Comparison of ENCODE assay signal across 8 cellular contexts in genomic region chr3:101466465-101467309, GRCh38. TPM values are rescaled to one million over a fixed set of nuclear protein-coding genes. Genes with fewer than 3 reads are reported as not detected.
DNase-seq lines count a peak whose midpoint lies in the region; ATAC-seq, FAIRE-seq and TF ChIP-seq lines count a peak whose summit lies in the region.

No MANE protein-coding gene starts in this region.

- peak overlapping the region; percentile 58 for H2BK120ac ChIP-seq in mesenchymal stem cell (ENCODE audit: low read depth, low read length)

- TF ChIP-seq POLR2A in body of pancreas (IDR thresholded peaks at IDR 0.05) (no peak), GM12891 (IDR thresholded peaks at IDR 0.05; ENCODE audit: low read depth, low read length) (no peak)

- H3K9me3 ChIP-seq in body of pancreas (no peaks in the 10 kb centered on the region), mesenchymal stem cell (ENCODE audit: control insufficient read depth, low read length) (peaks cover under 1% of the 10 kb centered on the region)

- H2BK12ac ChIP-seq in mesenchymal stem cell (ENCODE audit: low read length in 2 of 2): peak overlapping the region; percentile 38 to 45

- H3K14ac ChIP-seq in mesenchymal stem cell (ENCODE audit: low read length in 2 of 2): peak overlapping the region in 1 of 2 experiments; percentile 91

- DNase-seq in CMK (ENCODE audit: low read depth) (peak; percentile 5), NCI-H2227 treated with DMSO at 0.1 percent for 48 hours (lab: John Stamatoyannopoulos, UW) (peak; percentile 17), body of pancreas (peak in 3 of 4 donors; percentile 15 to 76 (median 23)), mesenchymal stem cell (peak; percentile 53), GDM1 (lab: John Stamatoyannopoulos, UW) (no peak), NCI-H345 treated with DMSO at 0.1 percent for 48 hours (lab: John Stamatoyannopoulos, UW; ENCODE audit: unreplicated experiment) (no peak), GM12891 (ENCODE audit: insufficient read length, low spot score) (no peak)

- no peak overlapping the region for H3K4me2 ChIP-seq in mesenchymal stem cell (ENCODE audit: low read length, poor library complexity, severe bottlenecking)

- no peak overlapping the region for H2BK15ac ChIP-seq in mesenchymal stem cell (ENCODE audit: low read depth, poor library complexity, severe bottlenecking)

- no peak for FAIRE-seq in GM12891 (lab: Jason Lieb, UNC)

- H4K8ac ChIP-seq in mesenchymal stem cell (ENCODE audit: low read length): peak overlapping the region; percentile 92

- H2AK5ac ChIP-seq in mesenchymal stem cell (ENCODE audit: low read length, severe bottlenecking): no peak overlapping the region

- H3K79me1 ChIP-seq in mesenchymal stem cell (replicated peaks; ENCODE audit: low read length, poor library complexity, severe bottlenecking): peaks cover 16% of the 10 kb centered on the region

- ATAC-seq in body of pancreas (no peak), GM21717 (IDR thresholded peaks at IDR 0.05; ENCODE audit: unreplicated experiment) (no peak)

- no peaks in the 10 kb centered on the region for H3K36me3 ChIP-seq in body of pancreas (replicated peaks in 1 of 2; ENCODE audit: insufficient read depth in 1 of 2, low read depth in 2 of 2)
- no peaks in the 10 kb centered on the region for H3K36me3 ChIP-seq in mesenchymal stem cell (ENCODE audit: control insufficient read depth in 1 of 2, insufficient read depth in 2 of 2, low read depth in 1 of 2, low read length in 2 of 2)

- peak overlapping the region; percentile 69 to 88 for H3K18ac ChIP-seq in mesenchymal stem cell (ENCODE audit: low read depth in 1 of 2, low read length in 2 of 2)

- H4K91ac ChIP-seq in mesenchymal stem cell (ENCODE audit: low read length): peak overlapping the region; percentile 85

- no peak overlapping the region for H2BK5ac ChIP-seq in mesenchymal stem cell (ENCODE audit: low read depth, low read length, poor library complexity, severe bottlenecking)

- intact Hi-C loops in body of pancreas (cut with DNase I): no loop called here

- TF ChIP-seq CTCF in body of pancreas (IDR thresholded peaks at IDR 0.05): no peak

- H3K23ac ChIP-seq in mesenchymal stem cell (ENCODE audit: low read length in 2 of 2): peak overlapping the region in 1 of 2 experiments; percentile 46

- no peak overlapping the region for H3K9ac ChIP-seq in mesenchymal stem cell (ENCODE audit: low read length)

- H3K27me3 ChIP-seq in body of pancreas: no peaks in the 10 kb centered on the region
- H3K27me3 ChIP-seq in mesenchymal stem cell (ENCODE audit: control insufficient read depth in 1 of 2, insufficient read depth in 1 of 2, low read length in 2 of 2): no peaks in the 10 kb centered on the region

- H3K4me1 ChIP-seq in body of pancreas (no peaks in the 10 kb centered on the region), mesenchymal stem cell (ENCODE audit: control insufficient read depth, insufficient read depth, low read depth, low read length) (peaks cover 6% of the 10 kb centered on the region)

- WGBS in body of pancreas, 2 donors: 53 to 66% methylated on average over 12 to 17 of the region's 17 CpGs
- WGBS in mesenchymal stem cell: 28% methylated on average over 17 of the region's 17 CpGs

- H3K27ac ChIP-seq in body of pancreas: no peak overlapping the region
- H3K27ac ChIP-seq in mesenchymal stem cell (ENCODE audit: low read length, poor library complexity, severe bottlenecking): no peak overlapping the region

- H2AFZ ChIP-seq in mesenchymal stem cell (ENCODE audit: low read depth, low read length): peak overlapping the region; percentile 46

- no peak overlapping the region for H3K4me3 ChIP-seq in body of pancreas
- peak overlapping the region in 1 of 2 experiments; percentile 8 for H3K4me3 ChIP-seq in mesenchymal stem cell (ENCODE audit: insufficient read depth in 1 of 2, low read depth in 1 of 2, low read length in 2 of 2)

- peak overlapping the region; percentile 24 to 46 for H3K4ac ChIP-seq in mesenchymal stem cell (ENCODE audit: low read depth in 1 of 2, low read length in 2 of 2)

TF ChIP-seq in GM12891, 5 proteins besides CTCF, POLR2A, EP300 and RAD21:
- TF ChIP-seq TAF1 (IDR thresholded peaks at IDR 0.05; ENCODE audit: low read depth, low read length) (no peak), SPI1 (IDR thresholded peaks at IDR 0.05; ENCODE audit: low read depth, low read length) (no peak), POU2F2 (IDR thresholded peaks at IDR 0.05; ENCODE audit: low read depth, low read length) (no peak), POLR2AphosphoS5 (IDR thresholded peaks at IDR 0.05; ENCODE audit: low read depth, low read length) (no peak), PAX5 (IDR thresholded peaks at IDR 0.05; ENCODE audit: insufficient read depth, low read length, severe bottlenecking) (no peak)

RNA-seq across cellular contexts. Expression of gene SENP7, which starts 46.3 kb away (rescaled TPM):
- total RNA-seq in body of pancreas: 10 to 100 TPM; 23.1 to 23.4 TPM
- polyA plus RNA-seq in mesenchymal stem cell (2013, experiment 1 of 2): 7.4 TPM
- polyA plus RNA-seq in mesenchymal stem cell (2013, experiment 2 of 2): 7.3 TPM
- 4.3 TPM for polyA plus RNA-seq in GM12891 (2012; ENCODE audit: low read depth, missing spikeins)

Comparison
In these comparisons a context has a peak if more than half of its experiments do, and no peak if none do; other contexts are left out.
1. DNase-seq: peak in CMK (single experiment), NCI-H2227 treated with DMSO at 0.1 percent for 48 hours (single experiment), body of pancreas (3 of 4) and mesenchymal stem cell (single experiment); none in GDM1 (single experiment), NCI-H345 treated with DMSO at 0.1 percent for 48 hours (single experiment) and GM12891 (single experiment).